ENCODE assay signal across 22 cellular contexts in genomic region chr11:126543691-126544090, GRCh38.
A peak's percentile ranks its signal among the peaks of the same experiment; 100 is the strongest.
DNase-seq lines count a peak whose midpoint lies in the region; ATAC-seq and TF ChIP-seq lines count a peak whose summit lies in the region.
"Had no signal": no experiment of that assay in that cellular context is flagged by ENCODE, and none has a peak within 500 bp of the region (broad histone marks: within the 10 kb centered on the region; RNA-seq: fewer than 3 reads in every experiment).

No MANE protein-coding gene starts in this region.

- H3K36me3 ChIP-seq in BE2C (no peaks in the 10 kb centered on the region), H7 (replicated peaks; ENCODE audit: control insufficient read depth, insufficient read depth, low read length) (no peaks in the 10 kb centered on the region), ascending aorta (no peaks in the 10 kb centered on the region)
- H3K36me3 ChIP-seq: gastrocnemius medialis, thyroid gland had no signal

- no peak overlapping the region for H3K27ac ChIP-seq in ascending aorta
- H3K27ac ChIP-seq: gastrocnemius medialis, GM23248, thyroid gland had no signal

- H3K9me3 Mint-ChIP-seq in nephron: no peaks in the 10 kb centered on the region
- H3K9me3 Mint-ChIP-seq: activated CD4-positive, alpha-beta memory T cell treated with anti-CD3 and anti-CD28 coated beads for 36 hours; activated naive CD8-positive, alpha-beta T cell treated with anti-CD3 and anti-CD28 coated beads for 36 hours; activated T-helper 2 cell treated with anti-CD3 and anti-CD28 coated beads, Interferon-gamma antibody, Interleukin-2, Interleukin-4, amounts not matched to agents 10 μg/mL and 5 μg/mL and 100 μg/mL, durations not matched to agents 14 hours and 24 hours and 36 hours; effector memory CD8-positive, alpha-beta T cell had no signal

- H3K36me3 Mint-ChIP-seq in nephron (ENCODE audit: low read depth): no peaks in the 10 kb centered on the region
- H3K36me3 Mint-ChIP-seq: activated CD4-positive, alpha-beta memory T cell treated with anti-CD3 and anti-CD28 coated beads for 36 hours; activated naive CD8-positive, alpha-beta T cell treated with anti-CD3 and anti-CD28 coated beads for 36 hours; CD4-positive, CD25-positive, alpha-beta regulatory T cell had no signal

- no peak for ATAC-seq in HG03196 (IDR thresholded peaks at IDR 0.05; ENCODE audit: unreplicated experiment)
- ATAC-seq: effector memory CD8-positive, alpha-beta T cell; gastrocnemius medialis had no signal

- H3K4me3 ChIP-seq in BE2C (ENCODE audit: low read depth, low read length) (no peak overlapping the region), H7 (ENCODE audit: insufficient read depth, low read depth, low read length) (no peak overlapping the region), ascending aorta (no peak overlapping the region)
- H3K4me3 ChIP-seq: gastrocnemius medialis, GM23248, thyroid gland had no signal

- intact Hi-C loops in ascending aorta (cut with DNase I): no loop called here

- H3K27me3 ChIP-seq in BE2C (no peaks in the 10 kb centered on the region), H7 (ENCODE audit: control insufficient read depth, insufficient read depth, low read length) (no peaks in the 10 kb centered on the region), ascending aorta (no peaks in the 10 kb centered on the region)
- H3K27me3 ChIP-seq: thyroid gland had no signal

- peaks cover 16% of the 10 kb centered on the region for H3K27me3 Mint-ChIP-seq in nephron (ENCODE audit: low read depth)

- peak overlapping the region in 1 of 3 experiments; percentile 22 for H3K4me3 Mint-ChIP-seq in nephron
- H3K4me3 Mint-ChIP-seq: activated CD4-positive, alpha-beta memory T cell treated with anti-CD3 and anti-CD28 coated beads for 36 hours; activated naive CD8-positive, alpha-beta T cell treated with anti-CD3 and anti-CD28 coated beads for 36 hours; CD4-positive, CD25-positive, alpha-beta regulatory T cell; effector memory CD8-positive, alpha-beta T cell had no signal

- H3K4me1 ChIP-seq in BE2C: peaks cover 24% of the 10 kb centered on the region
- H3K4me1 ChIP-seq in ascending aorta: no peaks in the 10 kb centered on the region
- H3K4me1 ChIP-seq: gastrocnemius medialis, thyroid gland had no signal

- TF ChIP-seq CTCF in BE2C (IDR thresholded peaks at IDR 0.05; ENCODE audit: low read depth, low read length) (peak; percentile 9; the same call in 1 of the 2 replicates), nephron (IDR thresholded peaks at IDR 0.05; ENCODE audit: unreplicated experiment in 3 of 3) (no peak), ascending aorta (IDR thresholded peaks at IDR 0.05) (no peak)

- H3K4me1 Mint-ChIP-seq in nephron: peaks cover 32% of the 10 kb centered on the region
- H3K4me1 Mint-ChIP-seq: activated naive CD8-positive, alpha-beta T cell treated with anti-CD3 and anti-CD28 coated beads for 36 hours; CD4-positive, CD25-positive, alpha-beta regulatory T cell had no signal

- no peaks in the 10 kb centered on the region for H3K9me3 ChIP-seq in BE2C
- H3K9me3 ChIP-seq in ascending aorta: no peaks in the 10 kb centered on the region
- H3K9me3 ChIP-seq: gastrocnemius medialis, thyroid gland had no signal

- peak overlapping the region; percentile 8 to 64 (median 20) for H3K27ac Mint-ChIP-seq in nephron
- H3K27ac Mint-ChIP-seq: activated CD4-positive, alpha-beta memory T cell treated with anti-CD3 and anti-CD28 coated beads for 36 hours; activated naive CD8-positive, alpha-beta T cell treated with anti-CD3 and anti-CD28 coated beads for 36 hours; activated T-helper 2 cell treated with anti-CD3 and anti-CD28 coated beads, Interferon-gamma antibody, Interleukin-2, Interleukin-4, amounts not matched to agents 10 μg/mL and 5 μg/mL and 100 μg/mL, durations not matched to agents 14 hours and 24 hours and 36 hours; CD4-positive, CD25-positive, alpha-beta regulatory T cell; effector memory CD8-positive, alpha-beta T cell had no signal

- DNase-seq in BE2C: no peak
- peak; percentile 57 for DNase-seq in H7
- peak; percentile 11 for DNase-seq in astrocyte of the hippocampus (ENCODE audit: low read depth, low spot score)
- no peak for DNase-seq in ascending aorta (ENCODE audit: low spot score in 2 of 2)
- DNase-seq in inferior parietal cortex (ENCODE audit: extremely low spot score): no peak
- DNase-seq in ecto neural progenitor cell (ENCODE audit: low spot score): no peak
- DNase-seq: activated CD4-positive, alpha-beta memory T cell treated with anti-CD3 and anti-CD28 coated beads for 36 hours; activated naive CD8-positive, alpha-beta T cell treated with anti-CD3 and anti-CD28 coated beads for 36 hours; CD4-positive, CD25-positive, alpha-beta regulatory T cell; effector memory CD8-positive, alpha-beta T cell; gastrocnemius medialis; GDM1; GM23248; KG1; MV-4-11; NCI-H226; SHP77 treated with DMSO at 0.1 percent for 48 hours; stimulated activated naive CD4-positive, alpha-beta T cell treated with Interleukin-2 at 50 U/mL for 16 hours; thyroid gland had no signal

Comparison
In these comparisons a context has a peak if more than half of its experiments do, and no peak if none do; other contexts are left out.
1. DNase-seq: peak in H7 (single experiment) and astrocyte of the hippocampus (single experiment); none in BE2C (single experiment), ascending aorta (0 of 2), inferior parietal cortex (single experiment) and ecto neural progenitor cell (single experiment).